In genomic region chr11:65003968-65004367, GRCh38 we compare ENCODE assay signal across 4 cellular contexts. TPM values are rescaled to one million over a fixed set of nuclear protein-coding genes. Genes with fewer than 3 reads are reported as not detected.
"Had no signal": no experiment of that assay in that cellular context is flagged by ENCODE, and none has a peak within 500 bp of the region (broad histone marks: within the 10 kb centered on the region; RNA-seq: fewer than 3 reads in every experiment).

No MANE protein-coding gene starts in this region.

RNA-seq across cellular contexts. Expression of gene MAJIN, which starts 32.1 kb away (rescaled TPM):
- total RNA-seq: HepG2, HT-29, HT1080, IMR-90 had no signal
- polyA plus RNA-seq: HepG2, IMR-90 had no signal
